12 cellular contexts compared by ENCODE assay signal in the genomic region with DNA sequence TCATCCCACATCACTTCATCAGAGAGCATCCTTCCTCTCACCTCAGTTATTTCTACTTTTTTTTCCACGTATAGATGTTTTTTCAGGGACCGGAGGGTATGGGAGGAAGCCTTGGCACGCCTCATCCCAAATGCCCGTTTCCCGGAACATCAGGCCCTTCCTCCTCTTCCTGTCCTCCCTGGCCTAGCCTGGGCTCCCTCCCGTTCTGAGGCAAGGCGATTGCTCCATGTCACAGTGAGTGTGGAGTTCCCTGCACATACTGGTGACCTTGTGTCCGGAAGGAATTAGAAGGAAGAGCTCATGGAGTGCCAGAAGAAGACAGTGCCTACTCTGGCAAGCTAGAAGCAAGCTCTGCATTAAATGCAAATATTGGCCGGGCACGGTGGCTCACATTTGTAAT. TPM values are rescaled to one million over a fixed set of nuclear protein-coding genes. Genes with fewer than 3 reads are reported as not detected.
A peak's percentile ranks its signal among the peaks of the same experiment; 100 is the strongest.
DNase-seq lines count a peak whose midpoint lies in the region; ATAC-seq and TF ChIP-seq lines count a peak whose summit lies in the region.
"Had no signal": no experiment of that assay in that cellular context is flagged by ENCODE, and none has a peak within 500 bp of the region (broad histone marks: within the 10 kb centered on the region; RNA-seq: fewer than 3 reads in every experiment).

No MANE protein-coding gene starts in this region.

- H3K27me3 Mint-ChIP-seq in natural killer cell (ENCODE audit: low read depth in 2 of 2), result no peaks in the 10 kb centered on the region
- H3K27me3 Mint-ChIP-seq in natural killer cell treated with Interleukin-12 subunit alpha and Interleukin-12 subunit beta and Interleukin-15 and Interleukin-18, amount 100 ng/mL, for 72 hours, result no peaks in the 10 kb centered on the region
- H3K27me3 Mint-ChIP-seq in activated T-helper 17 cell treated with anti-CD3 and anti-CD28 coated beads, Interleukin-2, amount 50 U/mL, for 72 hours, result no peaks in the 10 kb centered on the region
- H3K27me3 Mint-ChIP-seq in memory B cell, result no peaks in the 10 kb centered on the region

- peaks cover 20% of the 10 kb centered on the region for H3K4me1 ChIP-seq in body of pancreas

- H3K4me1 Mint-ChIP-seq in natural killer cell (peaks cover 17 to 22% of the 10 kb centered on the region in 2 donors), memory B cell (peaks cover 9% of the 10 kb centered on the region)
- peaks cover 11 to 14% of the 10 kb centered on the region in 2 donors for H3K4me1 Mint-ChIP-seq in natural killer cell treated with Interleukin-12 subunit alpha and Interleukin-12 subunit beta and Interleukin-15 and Interleukin-18, amount 100 ng/mL, for 72 hours (ENCODE audit: low read depth in 2 of 2)
- no peaks in the 10 kb centered on the region for H3K4me1 Mint-ChIP-seq in activated T-helper 17 cell treated with anti-CD3 and anti-CD28 coated beads, Interleukin-2, amount 50 U/mL, for 72 hours

- H3K9me3 Mint-ChIP-seq in natural killer cell (no peaks in the 10 kb centered on the region), memory B cell (no peaks in the 10 kb centered on the region)
- no peaks in the 10 kb centered on the region for H3K9me3 Mint-ChIP-seq in natural killer cell treated with Interleukin-12 subunit alpha and Interleukin-12 subunit beta and Interleukin-15 and Interleukin-18, amount 100 ng/mL, for 72 hours
- H3K9me3 Mint-ChIP-seq in activated T-helper 17 cell treated with anti-CD3 and anti-CD28 coated beads, Interleukin-2, amount 50 U/mL, for 72 hours, result no peaks in the 10 kb centered on the region

- TF ChIP-seq POLR2A in body of pancreas (IDR thresholded peaks at IDR 0.05), result no peak

- H3K4me3 Mint-ChIP-seq in natural killer cell, result peak overlapping the region; percentile 40
- H3K4me3 Mint-ChIP-seq in natural killer cell treated with Interleukin-12 subunit alpha and Interleukin-12 subunit beta and Interleukin-15 and Interleukin-18, amount 100 ng/mL, for 72 hours, result no peak overlapping the region
- H3K4me3 Mint-ChIP-seq in activated T-helper 17 cell treated with anti-CD3 and anti-CD28 coated beads, Interleukin-2, amount 50 U/mL, for 72 hours, result peak overlapping the region; percentile 88
- H3K4me3 Mint-ChIP-seq in memory B cell, result peak overlapping the region; percentile 37

- intact Hi-C loops in natural killer cell (cut with micrococcal nuclease), result loop anchor here (2.0 kb wide), 1 partner anchor 1085 kb away; a partner anchor contains a TSS
- intact Hi-C loops in body of pancreas (cut with DNase I), result no loop called here

- no peak overlapping the region for H3K4me3 ChIP-seq in body of pancreas

- no peaks in the 10 kb centered on the region for H3K36me3 ChIP-seq in body of pancreas (replicated peaks in 1 of 2; ENCODE audit: insufficient read depth in 1 of 2, low read depth in 2 of 2)

- WGBS in body of pancreas, 2 donors, result 81 to 82% methylated on average over 10 of the region's 10 CpGs

- ATAC-seq in natural killer cell, result no peak
- no peak for ATAC-seq in natural killer cell treated with Interleukin-12 subunit alpha and Interleukin-12 subunit beta and Interleukin-15 and Interleukin-18, amount 100 ng/mL, for 72 hours
- ATAC-seq in activated T-helper 17 cell treated with anti-CD3 and anti-CD28 coated beads, Interleukin-2, amount 50 U/mL, for 72 hours (replicated peaks), result no peak
- ATAC-seq in memory B cell (ENCODE audit: low read depth), result no peak
- ATAC-seq in GM18868 (IDR thresholded peaks at IDR 0.05; ENCODE audit: unreplicated experiment), result no peak
- no peak for ATAC-seq in body of pancreas

- TF ChIP-seq CTCF in natural killer cell (IDR thresholded peaks at IDR 0.05) (no peak), body of pancreas (IDR thresholded peaks at IDR 0.05) (no peak)

- H3K36me3 Mint-ChIP-seq in natural killer cell, result no peaks in the 10 kb centered on the region
- no peaks in the 10 kb centered on the region for H3K36me3 Mint-ChIP-seq in natural killer cell treated with Interleukin-12 subunit alpha and Interleukin-12 subunit beta and Interleukin-15 and Interleukin-18, amount 100 ng/mL, for 72 hours
- H3K36me3 Mint-ChIP-seq in activated T-helper 17 cell treated with anti-CD3 and anti-CD28 coated beads, Interleukin-2, amount 50 U/mL, for 72 hours (ENCODE audit: low read depth), result peaks cover 6% of the 10 kb centered on the region
- no peaks in the 10 kb centered on the region for H3K36me3 Mint-ChIP-seq in memory B cell

- DNase-seq in natural killer cell, result no peak
- no peak for DNase-seq in natural killer cell treated with Interleukin-12 subunit alpha and Interleukin-12 subunit beta and Interleukin-15 and Interleukin-18, amount 100 ng/mL, for 72 hours (ENCODE audit: low spot score)
- DNase-seq in memory B cell (ENCODE audit: low spot score in 2 of 2), result no peak
- DNase-seq in activated gamma-delta T cell (lab: John Stamatoyannopoulos, UW), result no peak
- DNase-seq in SIG-M5 (lab: John Stamatoyannopoulos, UW), result no peak
- no peak for DNase-seq in body of pancreas
- DNase-seq: KG1 had no signal

- peak overlapping the region in 1 of 2 donors; percentile 94 for H3K27ac Mint-ChIP-seq in natural killer cell
- H3K27ac Mint-ChIP-seq in natural killer cell treated with Interleukin-12 subunit alpha and Interleukin-12 subunit beta and Interleukin-15 and Interleukin-18, amount 100 ng/mL, for 72 hours, result peak overlapping the region in 1 of 2 donors; percentile 78
- H3K27ac Mint-ChIP-seq in activated T-helper 17 cell treated with anti-CD3 and anti-CD28 coated beads, Interleukin-2, amount 50 U/mL, for 72 hours, result peak overlapping the region; percentile 84
- H3K27ac Mint-ChIP-seq in memory B cell, result peak overlapping the region; percentile 97

- no peaks in the 10 kb centered on the region for H3K27me3 ChIP-seq in body of pancreas
- H3K27me3 ChIP-seq: tibial nerve had no signal

- no peaks in the 10 kb centered on the region for H3K9me3 ChIP-seq in body of pancreas
- H3K9me3 ChIP-seq: tibial nerve had no signal

- no peak overlapping the region for H3K27ac ChIP-seq in body of pancreas

RNA-seq across cellular contexts. Expression of a gene that starts 1.1 kb away (rescaled TPM):
- total RNA-seq in natural killer cell (1 to 10 TPM; 4.7 to 7.5 (median 4.9) TPM), body of pancreas (1 to 10 TPM; 4.6 to 8.8 TPM)
- 1 to 10 TPM; 5.1 to 6.8 TPM for total RNA-seq in natural killer cell treated with Interleukin-12 subunit alpha and Interleukin-12 subunit beta and Interleukin-15 and Interleukin-18, amount 100 ng/mL, for 72 hours
- total RNA-seq in activated T-helper 17 cell treated with anti-CD3 and anti-CD28 coated beads, Interleukin-2, amount 50 U/mL, for 72 hours, result 1 to 10 TPM; 4.6 to 5.9 TPM

RNA-seq across cellular contexts. Expression of a gene that starts 18.7 kb away (rescaled TPM):
- total RNA-seq in natural killer cell (10 to 100 TPM; 14.9 to 20.3 (median 18.8) TPM), body of pancreas (10 to 100 TPM in 1 of 2 donors, 1 to 10 TPM in 1; 8.0 to 22.4 TPM)
- total RNA-seq in natural killer cell treated with Interleukin-12 subunit alpha and Interleukin-12 subunit beta and Interleukin-15 and Interleukin-18, amount 100 ng/mL, for 72 hours, result 1 to 10 TPM; 3.0 to 3.5 TPM
- total RNA-seq in activated T-helper 17 cell treated with anti-CD3 and anti-CD28 coated beads, Interleukin-2, amount 50 U/mL, for 72 hours, result 10 to 100 TPM; 19.9 to 26.3 TPM
- total RNA-seq: NCI-H460 had no signal

RNA-seq across cellular contexts. Expression of a gene that starts 37.1 kb away (rescaled TPM):
- total RNA-seq in natural killer cell (10 to 100 TPM; 46.4 to 54.2 (median 50.0) TPM), body of pancreas (10 to 100 TPM; 36.6 TPM)
- 10 to 100 TPM; 58.3 to 95.1 TPM for total RNA-seq in natural killer cell treated with Interleukin-12 subunit alpha and Interleukin-12 subunit beta and Interleukin-15 and Interleukin-18, amount 100 ng/mL, for 72 hours
- total RNA-seq in activated T-helper 17 cell treated with anti-CD3 and anti-CD28 coated beads, Interleukin-2, amount 50 U/mL, for 72 hours, result 10 to 100 TPM; 48.0 to 66.5 TPM

RNA-seq across cellular contexts. Expression of a gene that starts 57.5 kb away (rescaled TPM):
- total RNA-seq in natural killer cell (not detected), body of pancreas (10 to 100 TPM; 10.9 to 15.2 TPM)
- not detected for total RNA-seq in natural killer cell treated with Interleukin-12 subunit alpha and Interleukin-12 subunit beta and Interleukin-15 and Interleukin-18, amount 100 ng/mL, for 72 hours
- total RNA-seq in activated T-helper 17 cell treated with anti-CD3 and anti-CD28 coated beads, Interleukin-2, amount 50 U/mL, for 72 hours, result not detected
- total RNA-seq: NCI-H460; T-helper 2 cell treated with Interferon-gamma antibody and Interleukin-4, amounts not matched to agents 100 ng/mL and 5 ng/mL, for 36 hours had no signal
